ENCODE assay signal across 1 cellular context in the genomic region with DNA sequence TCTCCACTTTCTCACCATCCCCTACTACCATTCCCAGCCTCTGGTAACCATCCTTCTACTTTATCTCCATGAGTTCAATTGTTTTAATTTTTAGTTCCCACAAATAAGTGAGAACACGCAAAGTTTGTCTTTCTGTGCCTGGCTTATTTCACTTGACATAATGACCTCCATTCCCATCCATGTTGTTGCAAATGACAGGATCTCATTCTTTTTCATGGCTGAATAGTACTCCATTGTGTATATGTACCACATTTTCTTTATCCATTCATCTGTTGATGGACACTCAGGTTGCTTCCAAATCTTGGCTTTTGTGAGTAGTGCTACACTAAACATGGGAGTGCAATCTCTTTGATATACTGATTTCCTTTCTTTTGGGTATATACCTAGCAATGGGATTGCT. TPM values are rescaled to one million over a fixed set of nuclear protein-coding genes. Genes with fewer than 3 reads are reported as not detected.
"Had no signal": no experiment of that assay in that cellular context is flagged by ENCODE, and none has a peak within 500 bp of the region (broad histone marks: within the 10 kb centered on the region; RNA-seq: fewer than 3 reads in every experiment).

No MANE protein-coding gene starts in this region.

RNA-seq across cellular contexts. Expression of gene FRMPD3, which starts 55.8 kb away (rescaled TPM):
- total RNA-seq: GM23248 had no signal
- polyA plus RNA-seq: GM23248 had no signal
